In genomic region chr4:33512397-33512796, GRCh38 we compare ENCODE assay signal across 16 cellular contexts.
DNase-seq lines count a peak whose midpoint lies in the region; ATAC-seq lines count a peak whose summit lies in the region.
"Had no signal": no experiment of that assay in that cellular context is flagged by ENCODE, and none has a peak within 500 bp of the region (broad histone marks: within the 10 kb centered on the region; RNA-seq: fewer than 3 reads in every experiment).

No MANE protein-coding gene starts in this region.

- WGBS in mesenchymal stem cell = 85% methylated on average over 3 of the region's 3 CpGs

- no peaks in the 10 kb centered on the region for H3K36me3 ChIP-seq in mesenchymal stem cell (ENCODE audit: control insufficient read depth in 1 of 2, insufficient read depth in 2 of 2, low read depth in 1 of 2, low read length in 2 of 2)
- H3K36me3 ChIP-seq: ovary, spleen had no signal

- H3K27ac Mint-ChIP-seq in activated naive CD4-positive, alpha-beta T cell treated with anti-CD3 and anti-CD28 coated beads for 36 hours = no peak overlapping the region
- H3K27ac Mint-ChIP-seq: activated naive CD8-positive, alpha-beta T cell treated with anti-CD3 and anti-CD28 coated beads, Interleukin-2, amount 50 U/mL, for 24 hours; CD4-positive, alpha-beta memory T cell had no signal

- no peaks in the 10 kb centered on the region for H3K4me1 Mint-ChIP-seq in activated naive CD4-positive, alpha-beta T cell treated with anti-CD3 and anti-CD28 coated beads for 36 hours (ENCODE audit: low read depth)
- H3K4me1 Mint-ChIP-seq: activated naive CD8-positive, alpha-beta T cell treated with anti-CD3 and anti-CD28 coated beads, Interleukin-2, amount 50 U/mL, for 24 hours; CD4-positive, alpha-beta memory T cell had no signal

- H2BK120ac ChIP-seq in mesenchymal stem cell (ENCODE audit: low read depth, low read length) = no peak overlapping the region

- no peak overlapping the region for H3K27ac ChIP-seq in mesenchymal stem cell (ENCODE audit: low read length, poor library complexity, severe bottlenecking)
- H3K27ac ChIP-seq: ovary, spleen had no signal

- H3K27me3 ChIP-seq in mesenchymal stem cell (ENCODE audit: control insufficient read depth in 1 of 2, insufficient read depth in 1 of 2, low read length in 2 of 2) = no peaks in the 10 kb centered on the region
- H3K27me3 ChIP-seq: ovary, spleen had no signal

- H3K18ac ChIP-seq in mesenchymal stem cell (ENCODE audit: low read depth in 1 of 2, low read length in 2 of 2) = no peak overlapping the region

- intact Hi-C loops in activated naive CD4-positive, alpha-beta T cell treated with anti-CD3 and anti-CD28 coated beads for 36 hours (cut with micrococcal nuclease) = no loop called here

- H3K27me3 Mint-ChIP-seq in activated naive CD4-positive, alpha-beta T cell treated with anti-CD3 and anti-CD28 coated beads for 36 hours (ENCODE audit: low read depth) = no peaks in the 10 kb centered on the region
- H3K27me3 Mint-ChIP-seq: activated naive CD8-positive, alpha-beta T cell treated with anti-CD3 and anti-CD28 coated beads, Interleukin-2, amount 50 U/mL, for 24 hours; CD4-positive, alpha-beta memory T cell had no signal

- H3K4me3 ChIP-seq in mesenchymal stem cell (ENCODE audit: insufficient read depth in 1 of 2, low read depth in 1 of 2, low read length in 2 of 2) = no peak overlapping the region
- H3K4me3 ChIP-seq: ovary, spleen had no signal

- H3K36me3 Mint-ChIP-seq in activated naive CD4-positive, alpha-beta T cell treated with anti-CD3 and anti-CD28 coated beads for 36 hours (ENCODE audit: low read depth) = no peaks in the 10 kb centered on the region
- H3K36me3 Mint-ChIP-seq: CD4-positive, alpha-beta memory T cell had no signal

- H3K4me1 ChIP-seq in mesenchymal stem cell (ENCODE audit: control insufficient read depth, insufficient read depth, low read depth, low read length) = no peaks in the 10 kb centered on the region
- H3K4me1 ChIP-seq: spleen had no signal

- no peak overlapping the region for H3K4me3 Mint-ChIP-seq in activated naive CD4-positive, alpha-beta T cell treated with anti-CD3 and anti-CD28 coated beads for 36 hours
- H3K4me3 Mint-ChIP-seq: activated naive CD8-positive, alpha-beta T cell treated with anti-CD3 and anti-CD28 coated beads, Interleukin-2, amount 50 U/mL, for 24 hours; CD4-positive, alpha-beta memory T cell had no signal

- H4K8ac ChIP-seq in mesenchymal stem cell (ENCODE audit: low read length) = no peak overlapping the region

- no peak overlapping the region for H3K4ac ChIP-seq in mesenchymal stem cell (ENCODE audit: low read depth in 1 of 2, low read length in 2 of 2)

- no peak overlapping the region for H2BK12ac ChIP-seq in mesenchymal stem cell (ENCODE audit: low read length in 2 of 2)

- H3K9me3 Mint-ChIP-seq in activated naive CD4-positive, alpha-beta T cell treated with anti-CD3 and anti-CD28 coated beads for 36 hours = peaks cover 5% of the 10 kb centered on the region

- in situ Hi-C loops in ACHN (cut with HindIII; ENCODE audit: low pct_ligation_motif_present, low pct_unique_long_range_greater_than_20kb, low sequenced_read_pairs) = no loop called here

- H3K79me1 ChIP-seq in mesenchymal stem cell (replicated peaks; ENCODE audit: low read length, poor library complexity, severe bottlenecking) = no peaks in the 10 kb centered on the region

- peaks cover 35% of the 10 kb centered on the region for H3K9me3 ChIP-seq in mesenchymal stem cell (ENCODE audit: control insufficient read depth, low read length)
- H3K9me3 ChIP-seq: ovary had no signal

- no peak overlapping the region for H2AFZ ChIP-seq in mesenchymal stem cell (ENCODE audit: low read depth, low read length)

- no peak overlapping the region for H2BK5ac ChIP-seq in mesenchymal stem cell (ENCODE audit: low read depth, low read length, poor library complexity, severe bottlenecking)

- CTCF ChIA-PET in activated naive CD4-positive, alpha-beta T cell treated with anti-CD3 and anti-CD28 coated beads for 36 hours (lab: Charles Lee) = no interaction called here

- no peak overlapping the region for H3K4me2 ChIP-seq in mesenchymal stem cell (ENCODE audit: low read length, poor library complexity, severe bottlenecking)

- H4K91ac ChIP-seq in mesenchymal stem cell (ENCODE audit: low read length) = no peak overlapping the region

- ATAC-seq in GM21786 (IDR thresholded peaks at IDR 0.05; ENCODE audit: unreplicated experiment) = peak; percentile 82
- peak; percentile 57 for ATAC-seq in HG03575 (IDR thresholded peaks at IDR 0.05; ENCODE audit: extremely low read depth, insufficient number of reproducible peaks, low FRiP score, unreplicated experiment)
- ATAC-seq: activated naive CD8-positive, alpha-beta T cell treated with anti-CD3 and anti-CD28 coated beads, Interleukin-2, amount 50 U/mL, for 24 hours had no signal

- no peak overlapping the region for H3K9ac ChIP-seq in mesenchymal stem cell (ENCODE audit: low read length)

- DNase-seq in Ammon's horn (ENCODE audit: low spot score) (peak; percentile 13), SIG-M5 (lab: John Stamatoyannopoulos, UW) (peak; percentile 1), inferior parietal cortex (ENCODE audit: extremely low spot score) (no peak), mesenchymal stem cell (no peak), ACHN (no peak)
- DNase-seq in activated naive CD4-positive, alpha-beta T cell treated with anti-CD3 and anti-CD28 coated beads for 36 hours = no peak
- DNase-seq: 8988T; activated CD4-positive, alpha-beta T cell treated with anti-CD3 and anti-CD28 coated beads for 1 hour; activated naive CD8-positive, alpha-beta T cell treated with anti-CD3 and anti-CD28 coated beads, Interleukin-2, amount 50 U/mL, for 24 hours; CD4-positive, alpha-beta memory T cell; central memory CD4-positive, alpha-beta T cell; foreskin melanocyte; ovary; spleen had no signal

- H2BK15ac ChIP-seq in mesenchymal stem cell (ENCODE audit: low read depth, poor library complexity, severe bottlenecking) = no peak overlapping the region

- H3K14ac ChIP-seq in mesenchymal stem cell (ENCODE audit: low read length in 2 of 2) = no peak overlapping the region

- H2AK5ac ChIP-seq in mesenchymal stem cell (ENCODE audit: low read length, severe bottlenecking) = no peak overlapping the region

- H3K23ac ChIP-seq in mesenchymal stem cell (ENCODE audit: low read length in 2 of 2) = no peak overlapping the region

Comparison
In these comparisons a context has a peak if more than half of its experiments do, and no peak if none do; other contexts are left out.
1. DNase-seq: peak in Ammon's horn (single experiment) and SIG-M5 (single experiment); none in inferior parietal cortex (single experiment), mesenchymal stem cell (single experiment), ACHN (single experiment) and activated naive CD4-positive, alpha-beta T cell treated with anti-CD3 and anti-CD28 coated beads for 36 hours (single experiment).